Comparison of ENCODE assay signal across 19 cellular contexts in the genomic region with DNA sequence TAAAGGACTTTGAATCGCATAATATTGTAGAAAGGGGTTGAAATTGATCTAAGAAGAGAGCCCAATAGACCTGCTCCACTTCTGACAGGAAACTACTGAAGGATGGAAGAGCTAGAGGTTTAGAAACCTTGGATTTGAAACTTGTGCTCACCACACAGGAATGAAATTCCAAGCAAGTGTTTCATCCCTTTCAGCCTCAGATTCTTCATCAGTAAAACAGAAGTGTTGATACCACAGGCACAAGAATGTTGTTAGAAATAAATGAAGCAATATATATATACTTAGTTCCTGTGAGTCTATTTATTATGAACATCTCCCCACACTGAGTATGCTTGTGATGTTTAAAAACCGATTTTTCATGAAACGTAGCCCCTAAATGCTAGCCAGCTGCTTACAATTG.
DNase-seq lines count a peak whose midpoint lies in the region; ATAC-seq, FAIRE-seq and TF ChIP-seq lines count a peak whose summit lies in the region.
"Had no signal": no experiment of that assay in that cellular context is flagged by ENCODE, and none has a peak within 500 bp of the region (broad histone marks: within the 10 kb centered on the region; RNA-seq: fewer than 3 reads in every experiment).

No MANE protein-coding gene starts in this region.

- TF ChIP-seq CTCF in RWPE2 (IDR thresholded peaks at IDR 0.05; ENCODE audit: poor library complexity, severe bottlenecking) (no peak), D721Med (IDR thresholded peaks at IDR 0.05; ENCODE audit: insufficient read depth, missing control alignments) (no peak)

- no peaks in the 10 kb centered on the region for H3K36me3 ChIP-seq in RWPE2 (ENCODE audit: low read depth)
- H3K36me3 ChIP-seq: BLaER1 treated with 17β-estradiol and CSF1 and Interleukin-3, amounts not matched to agents 10 nM and 100 nM; right lobe of liver had no signal

- no peak overlapping the region for H3K4me3 ChIP-seq in RWPE2 (ENCODE audit: severe bottlenecking)
- H3K4me3 ChIP-seq: BLaER1 treated with 17β-estradiol and CSF1 and Interleukin-3, amounts not matched to agents 10 nM and 100 nM; hepatocyte; PC-9; right lobe of liver had no signal

- peak; percentile 84 for DNase-seq in EH (ENCODE audit: low read depth)
- no peak for DNase-seq in RWPE2 (ENCODE audit: low spot score)
- DNase-seq in fibroblast of gingiva (ENCODE audit: low read depth) = peak; percentile 12
- peak; percentile 38 for DNase-seq in non-pigmented ciliary epithelial cell (ENCODE audit: low read depth)
- no peak for DNase-seq in C1 segment of cervical spinal cord (lab: John Stamatoyannopoulos, UW)
- no peak for DNase-seq in D721Med (ENCODE audit: insufficient read length, low spot score)
- DNase-seq: activated CD4-positive, alpha-beta T cell treated with anti-CD3 and anti-CD28 coated beads, Interleukin-2, amount 50 U/mL, for 48 hours; activated T-cell treated with anti-CD3 and anti-CD28 coated beads, Interleukin-2, amount 50 U/mL, for 4 hours; kidney; midbrain; NCI-H2029 treated with DMSO at 0.1 percent for 48 hours; NCI-H526 treated with DMSO at 0.1 percent for 48 hours; PC-9; right lobe of liver; stimulated activated CD4-positive, alpha-beta T cell treated with anti-CD3 and anti-CD28 coated beads, Interleukin-4, amount 100 ng/mL, for 1 hour had no signal

- ATAC-seq in RWPE2 (ENCODE audit: low read depth) = peak; percentile 50; the same call in 2 of the 3 replicates
- no peak for ATAC-seq in GM18870 (IDR thresholded peaks at IDR 0.05; ENCODE audit: unreplicated experiment)
- ATAC-seq in HG02798 (IDR thresholded peaks at IDR 0.05; ENCODE audit: poor library complexity, unreplicated experiment) = no peak
- ATAC-seq: activated T-cell treated with anti-CD3 and anti-CD28 coated beads, Interleukin-2, amount 50 U/mL, for 4 hours; right lobe of liver had no signal

- no peaks in the 10 kb centered on the region for H3K27me3 ChIP-seq in RWPE2 (ENCODE audit: insufficient read depth, poor library complexity, severe bottlenecking)
- H3K27me3 ChIP-seq: BLaER1 treated with 17β-estradiol and CSF1 and Interleukin-3, amounts not matched to agents 10 nM and 100 nM; hepatocyte; right lobe of liver had no signal

- H3K4me1 ChIP-seq in RWPE2 (ENCODE audit: insufficient read depth, poor library complexity, severe bottlenecking) = no peaks in the 10 kb centered on the region
- H3K4me1 ChIP-seq: right lobe of liver had no signal

- no peaks in the 10 kb centered on the region for H3K9me3 ChIP-seq in RWPE2 (ENCODE audit: severe bottlenecking)
- H3K9me3 ChIP-seq: BLaER1 treated with 17β-estradiol and CSF1 and Interleukin-3, amounts not matched to agents 10 nM and 100 nM; right lobe of liver had no signal

- H3K27ac ChIP-seq in RWPE2 (ENCODE audit: poor library complexity, severe bottlenecking) = no peak overlapping the region
- H3K27ac ChIP-seq: BLaER1 treated with 17β-estradiol and CSF1 and Interleukin-3, amounts not matched to agents 10 nM and 100 nM; hepatocyte; PC-9; right lobe of liver had no signal

- FAIRE-seq in D721Med (lab: Jason Lieb, UNC) = no peak
- FAIRE-seq: kidney had no signal

Comparison
In these comparisons a context has a peak if more than half of its experiments do, and no peak if none do; other contexts are left out.
1. DNase-seq: peak in EH (single experiment), fibroblast of gingiva (single experiment) and non-pigmented ciliary epithelial cell (single experiment); none in RWPE2 (single experiment), C1 segment of cervical spinal cord (0 of 14) and D721Med (single experiment).